ENCODE assay signal across 15 cellular contexts in the genomic region with DNA sequence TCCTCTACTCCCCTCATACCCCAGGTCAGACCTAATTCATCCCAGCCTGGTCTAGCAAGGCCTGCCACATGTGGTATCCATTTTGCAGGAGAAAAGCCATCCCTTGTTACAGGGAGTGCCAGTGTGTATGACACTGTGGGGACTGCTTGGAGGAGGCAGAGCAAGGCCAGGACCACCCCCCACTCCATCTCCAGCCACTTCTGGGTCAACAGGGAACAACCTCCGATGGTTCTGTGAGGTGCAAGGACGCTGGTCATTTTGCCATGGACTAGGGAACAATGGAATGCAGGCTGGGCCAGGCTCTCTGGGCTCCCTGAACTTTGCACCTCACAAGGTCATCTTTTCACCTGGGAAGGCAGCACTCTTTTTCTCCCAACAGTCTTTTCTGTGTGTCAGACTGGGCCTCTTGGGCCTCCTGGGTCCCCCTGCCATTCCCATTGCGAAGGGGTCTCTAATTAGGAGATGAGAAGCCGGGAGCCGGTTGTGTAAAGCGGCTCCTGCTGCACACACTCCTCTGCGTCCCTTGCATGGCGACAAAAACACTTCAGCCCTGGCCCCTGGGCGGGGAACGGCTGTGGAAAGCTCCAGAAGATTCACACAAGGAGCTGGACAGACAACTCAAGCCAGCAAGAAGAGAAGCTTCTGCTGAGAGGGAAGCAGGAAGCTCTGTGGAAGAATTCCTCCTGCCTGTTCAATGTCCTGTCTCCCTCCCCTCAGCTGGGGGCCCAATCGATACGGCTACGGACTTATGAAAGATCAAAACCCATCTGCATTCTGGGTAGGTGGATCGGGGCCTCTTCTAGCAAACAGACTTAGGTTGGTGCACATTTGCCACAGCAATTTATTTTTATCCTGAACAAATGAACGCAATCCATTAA. TPM values are rescaled to one million over a fixed set of nuclear protein-coding genes. Genes with fewer than 3 reads are reported as not detected.
A peak's percentile ranks its signal among the peaks of the same experiment; 100 is the strongest.
DNase-seq lines count a peak whose midpoint lies in the region; ATAC-seq and TF ChIP-seq lines count a peak whose summit lies in the region.
"Had no signal": no experiment of that assay in that cellular context is flagged by ENCODE, and none has a peak within 500 bp of the region (broad histone marks: within the 10 kb centered on the region; RNA-seq: fewer than 3 reads in every experiment).

No MANE protein-coding gene starts in this region.

- intact Hi-C loops in activated CD8-positive, alpha-beta T cell treated with anti-CD3 and anti-CD28 coated beads for 36 hours (cut with micrococcal nuclease), result no loop called here
- intact Hi-C loops in right cardiac atrium (cut with DNase I) (no loop called here), tibial artery (cut with DNase I; ENCODE audit: low total_unique reads) (no loop called here)

- H3K4me1 ChIP-seq in right cardiac atrium (ENCODE audit: control insufficient read depth, insufficient read depth, low read length) (peaks cover 4% of the 10 kb centered on the region), tibial artery (peaks cover 0 to 23% (median 18%) of the 10 kb centered on the region in 4 donors)

- TF ChIP-seq CTCF in activated CD8-positive, alpha-beta T cell treated with anti-CD3 and anti-CD28 coated beads for 36 hours (IDR thresholded peaks at IDR 0.05), result no peak
- TF ChIP-seq CTCF in neural crest cell (conservative IDR thresholded peaks at IDR 0.05) (no peak), tibial artery (IDR thresholded peaks at IDR 0.05) (no peak)

- CTCF ChIA-PET in activated CD8-positive, alpha-beta T cell treated with anti-CD3 and anti-CD28 coated beads, Interleukin-2, amount 10 ng/mL, durations not matched to agents 7 days and 5 days (lab: Charles Lee), result interaction anchor here (1.8 kb wide), 1 partner anchor 14 kb away, joined by 4 read pairs; no protein-coding TSS in a partner anchor
- CTCF ChIA-PET in activated CD8-positive, alpha-beta T cell treated with anti-CD3 and anti-CD28 coated beads for 36 hours (lab: Charles Lee), result interaction anchor here (0.7 kb wide), 1 partner anchor 11 kb away, joined by 3 read pairs; no protein-coding TSS in a partner anchor

- H3K27me3 ChIP-seq in right cardiac atrium (ENCODE audit: control insufficient read depth, insufficient read depth), result no peaks in the 10 kb centered on the region
- no peaks in the 10 kb centered on the region for H3K27me3 ChIP-seq in tibial artery
- H3K27me3 ChIP-seq: BLaER1 treated with 17β-estradiol and CSF1 and Interleukin-3, amounts not matched to agents 10 nM and 100 nM had no signal

- H3K4me3 Mint-ChIP-seq in activated CD8-positive, alpha-beta T cell treated with anti-CD3 and anti-CD28 coated beads, Interleukin-2, amount 10 ng/mL, durations not matched to agents 7 days and 5 days, result no peak overlapping the region
- H3K4me3 Mint-ChIP-seq in activated CD8-positive, alpha-beta T cell treated with anti-CD3 and anti-CD28 coated beads for 36 hours, result no peak overlapping the region
- H3K4me3 Mint-ChIP-seq in neural crest cell, result no peak overlapping the region
- H3K4me3 Mint-ChIP-seq: effector memory CD8-positive, alpha-beta T cell had no signal

- H3K36me3 Mint-ChIP-seq in activated CD8-positive, alpha-beta T cell treated with anti-CD3 and anti-CD28 coated beads, Interleukin-2, amount 10 ng/mL, durations not matched to agents 7 days and 5 days (ENCODE audit: low read depth), result peaks cover 8% of the 10 kb centered on the region
- peaks cover 12% of the 10 kb centered on the region for H3K36me3 Mint-ChIP-seq in activated CD8-positive, alpha-beta T cell treated with anti-CD3 and anti-CD28 coated beads for 36 hours (ENCODE audit: low read depth)
- peaks cover 20% of the 10 kb centered on the region for H3K36me3 Mint-ChIP-seq in neural crest cell (ENCODE audit: low read depth)

- H3K4me1 Mint-ChIP-seq in activated CD8-positive, alpha-beta T cell treated with anti-CD3 and anti-CD28 coated beads, Interleukin-2, amount 10 ng/mL, durations not matched to agents 7 days and 5 days (ENCODE audit: low read depth), result no peaks in the 10 kb centered on the region
- H3K4me1 Mint-ChIP-seq in activated CD8-positive, alpha-beta T cell treated with anti-CD3 and anti-CD28 coated beads for 36 hours (ENCODE audit: low read depth), result peaks cover 4% of the 10 kb centered on the region
- H3K4me1 Mint-ChIP-seq in neural crest cell, result peaks cover 25% of the 10 kb centered on the region

- no peak for ATAC-seq in activated CD8-positive, alpha-beta T cell treated with anti-CD3 and anti-CD28 coated beads, Interleukin-2, amount 10 ng/mL, durations not matched to agents 7 days and 5 days
- ATAC-seq in activated CD8-positive, alpha-beta T cell treated with anti-CD3 and anti-CD28 coated beads for 36 hours, result no peak
- no peak for ATAC-seq in right cardiac atrium
- no peak for ATAC-seq in GM18519 (IDR thresholded peaks at IDR 0.05; ENCODE audit: low FRiP score, unreplicated experiment)
- ATAC-seq: effector memory CD8-positive, alpha-beta T cell had no signal

- H3K4me3 ChIP-seq in right cardiac atrium (ENCODE audit: low read length), result no peak overlapping the region
- H3K4me3 ChIP-seq in tibial artery, result no peak overlapping the region
- H3K4me3 ChIP-seq: BLaER1 treated with 17β-estradiol and CSF1 and Interleukin-3, amounts not matched to agents 10 nM and 100 nM had no signal

- H3K9me3 ChIP-seq in right cardiac atrium (ENCODE audit: control insufficient read depth, low read length) (no peaks in the 10 kb centered on the region), tibial artery (no peaks in the 10 kb centered on the region)

- H3K27me3 Mint-ChIP-seq in activated CD8-positive, alpha-beta T cell treated with anti-CD3 and anti-CD28 coated beads, Interleukin-2, amount 10 ng/mL, durations not matched to agents 7 days and 5 days (ENCODE audit: low read depth), result no peaks in the 10 kb centered on the region
- no peaks in the 10 kb centered on the region for H3K27me3 Mint-ChIP-seq in activated CD8-positive, alpha-beta T cell treated with anti-CD3 and anti-CD28 coated beads for 36 hours
- H3K27me3 Mint-ChIP-seq in neural crest cell (ENCODE audit: low read depth), result no peaks in the 10 kb centered on the region
- H3K27me3 Mint-ChIP-seq: effector memory CD8-positive, alpha-beta T cell had no signal

- no peak for DNase-seq in activated CD8-positive, alpha-beta T cell treated with anti-CD3 and anti-CD28 coated beads, Interleukin-2, amount 10 ng/mL, durations not matched to agents 7 days and 5 days
- DNase-seq in activated CD8-positive, alpha-beta T cell treated with anti-CD3 and anti-CD28 coated beads for 36 hours, result no peak
- DNase-seq in right cardiac atrium (peak in 1 of 3 donors; percentile 23), neural crest cell (ENCODE audit: low read depth, low spot score) (no peak), tibial artery (no peak), HT-29 (ENCODE audit: low spot score) (no peak), DMS79 (lab: John Stamatoyannopoulos, UW) (no peak)
- DNase-seq: 8988T; activated gamma-delta T cell treated with Interleukin-2 at 50 U/mL for 16 hours; DMS 273 treated with DMSO at 0.1 percent for 48 hours; effector memory CD8-positive, alpha-beta T cell; NCI-H1105 had no signal

- no peaks in the 10 kb centered on the region for H3K9me3 Mint-ChIP-seq in activated CD8-positive, alpha-beta T cell treated with anti-CD3 and anti-CD28 coated beads, Interleukin-2, amount 10 ng/mL, durations not matched to agents 7 days and 5 days (ENCODE audit: insufficient read depth)
- no peaks in the 10 kb centered on the region for H3K9me3 Mint-ChIP-seq in activated CD8-positive, alpha-beta T cell treated with anti-CD3 and anti-CD28 coated beads for 36 hours
- peaks cover 6% of the 10 kb centered on the region for H3K9me3 Mint-ChIP-seq in neural crest cell
- H3K9me3 Mint-ChIP-seq: effector memory CD8-positive, alpha-beta T cell had no signal

- H3K27ac Mint-ChIP-seq in activated CD8-positive, alpha-beta T cell treated with anti-CD3 and anti-CD28 coated beads, Interleukin-2, amount 10 ng/mL, durations not matched to agents 7 days and 5 days, result peak overlapping the region; percentile 28
- H3K27ac Mint-ChIP-seq in activated CD8-positive, alpha-beta T cell treated with anti-CD3 and anti-CD28 coated beads for 36 hours, result no peak overlapping the region
- peak overlapping the region; percentile 94 for H3K27ac Mint-ChIP-seq in neural crest cell (ENCODE audit: unreplicated experiment)
- H3K27ac Mint-ChIP-seq: effector memory CD8-positive, alpha-beta T cell had no signal

- H3K36me3 ChIP-seq in tibial artery, result peaks cover 0 to 35% (median 29%) of the 10 kb centered on the region in 3 donors

- 84% methylated on average over 15 of the region's 15 CpGs for WGBS in right cardiac atrium

- POLR2A ChIA-PET in activated CD8-positive, alpha-beta T cell treated with anti-CD3 and anti-CD28 coated beads, Interleukin-2, amount 10 ng/mL, durations not matched to agents 7 days and 5 days (lab: Charles Lee), result no interaction called here
- POLR2A ChIA-PET in activated CD8-positive, alpha-beta T cell treated with anti-CD3 and anti-CD28 coated beads for 36 hours (lab: Charles Lee), result no interaction called here

- H3K27ac ChIP-seq in right cardiac atrium (ENCODE audit: low read length), result peak overlapping the region; percentile 85
- peak overlapping the region; percentile 78 to 86 for H3K27ac ChIP-seq in tibial artery
- H3K27ac ChIP-seq: BLaER1 treated with 17β-estradiol and CSF1 and Interleukin-3, amounts not matched to agents 10 nM and 100 nM; KMS-11 had no signal

RNA-seq across cellular contexts. Expression of a gene that starts 38.5 kb away (rescaled TPM):
- total RNA-seq in activated CD8-positive, alpha-beta T cell treated with anti-CD3 and anti-CD28 coated beads, Interleukin-2, amount 10 ng/mL, durations not matched to agents 7 days and 5 days, result 1 to 10 TPM; 5.7 to 6.0 TPM
- 1 to 10 TPM; 4.4 to 4.6 TPM for total RNA-seq in activated CD8-positive, alpha-beta T cell treated with anti-CD3 and anti-CD28 coated beads for 36 hours
- total RNA-seq in right cardiac atrium (10 to 100 TPM; 60.4 to 71.2 (median 67.7) TPM), neural crest cell (93.3 and 95.0 TPM in 2 replicates)
- polyA plus RNA-seq in right cardiac atrium, result 47.5 TPM
- 23.0 and 38.1 TPM in 2 replicates for total RNA-seq in HT-29 (2014; rRNA removed; shearing (Covaris generic))
